ENCODE assay signal across 16 cellular contexts in genomic region chr2:25757906-25758305, GRCh38.
"Had no signal": no experiment of that assay in that cellular context is flagged by ENCODE, and none has a peak within 500 bp of the region (broad histone marks: within the 10 kb centered on the region; RNA-seq: fewer than 3 reads in every experiment).

No MANE protein-coding gene starts in this region.

- DNase-seq: activated CD4-positive, alpha-beta T cell treated with anti-CD3 and anti-CD28 coated beads, Interleukin-2, amount 10 ng/mL, durations not matched to agents 7 days and 5 days; activated CD4-positive, CD25-positive, alpha-beta regulatory T cell; activated CD8-positive, alpha-beta memory T cell treated with anti-CD3 and anti-CD28 coated beads for 24 hours; activated naive CD4-positive, alpha-beta T cell treated with anti-CD3 and anti-CD28 coated beads, Interleukin-2, amount 10 ng/mL, durations not matched to agents 7 days and 5 days; effector memory CD4-positive, alpha-beta T cell; hypothalamus; left cardiac atrium; spleen; stimulated activated CD4-positive, alpha-beta T cell treated with anti-CD3 and anti-CD28 coated beads, Interleukin-2, amount 100 ng/mL, for 24 hours; stimulated activated naive B cell treated with anti-CD40 and anti-IgM and Interleukin-4, amounts not matched to agents 10 μg/mL and 1 μg/mL and 100 μg/mL, for 72 hours; substantia nigra had no signal

- H3K27me3 Mint-ChIP-seq: activated CD4-positive, alpha-beta T cell treated with anti-CD3 and anti-CD28 coated beads, Interleukin-2, amount 10 ng/mL, durations not matched to agents 7 days and 5 days; activated naive CD4-positive, alpha-beta T cell treated with anti-CD3 and anti-CD28 coated beads, Interleukin-2, amount 10 ng/mL, durations not matched to agents 7 days and 5 days; central memory CD8-positive, alpha-beta T cell; stimulated activated naive B cell treated with anti-CD40 and anti-IgM and Interleukin-4, amounts not matched to agents 10 μg/mL and 1 μg/mL and 100 μg/mL, for 72 hours had no signal

- ATAC-seq: left cardiac atrium; stimulated activated naive B cell treated with anti-CD40 and anti-IgM and Interleukin-4, amounts not matched to agents 10 μg/mL and 1 μg/mL and 100 μg/mL, for 72 hours had no signal

- H3K27me3 ChIP-seq: right atrium auricular region, spleen had no signal

- H3K27ac Mint-ChIP-seq: activated CD4-positive, alpha-beta T cell treated with anti-CD3 and anti-CD28 coated beads, Interleukin-2, amount 10 ng/mL, durations not matched to agents 7 days and 5 days; activated naive CD4-positive, alpha-beta T cell treated with anti-CD3 and anti-CD28 coated beads, Interleukin-2, amount 10 ng/mL, durations not matched to agents 7 days and 5 days; stimulated activated naive B cell treated with anti-CD40 and anti-IgM and Interleukin-4, amounts not matched to agents 10 μg/mL and 1 μg/mL and 100 μg/mL, for 72 hours; T-helper 1 cell treated with Interleukin-12 subunit alpha and Interleukin-12 subunit beta and Interleukin-4 antibody, amounts not matched to agents 30 μg/mL and 1 μg/mL, for 36 hours had no signal

- H3K9me3 ChIP-seq: right atrium auricular region, spleen had no signal

- H3K27ac ChIP-seq: epithelial cell of prostate, right atrium auricular region had no signal

- H3K9me3 Mint-ChIP-seq: activated CD4-positive, alpha-beta T cell treated with anti-CD3 and anti-CD28 coated beads, Interleukin-2, amount 10 ng/mL, durations not matched to agents 7 days and 5 days; activated naive CD4-positive, alpha-beta T cell treated with anti-CD3 and anti-CD28 coated beads, Interleukin-2, amount 10 ng/mL, durations not matched to agents 7 days and 5 days; activated T-helper 2 cell treated with anti-CD3 and anti-CD28 coated beads, Interferon-gamma antibody, Interleukin-2, Interleukin-4, amounts not matched to agents 10 μg/mL and 5 μg/mL and 100 μg/mL, durations not matched to agents 14 hours and 24 hours and 36 hours; central memory CD8-positive, alpha-beta T cell; stimulated activated naive B cell treated with anti-CD40 and anti-IgM and Interleukin-4, amounts not matched to agents 10 μg/mL and 1 μg/mL and 100 μg/mL, for 72 hours; T-helper 1 cell treated with Interleukin-12 subunit alpha and Interleukin-12 subunit beta and Interleukin-4 antibody, amounts not matched to agents 30 μg/mL and 1 μg/mL, for 36 hours had no signal

- H3K4me3 ChIP-seq: right atrium auricular region, spleen had no signal

- H3K4me1 Mint-ChIP-seq: stimulated activated naive B cell treated with anti-CD40 and anti-IgM and Interleukin-4, amounts not matched to agents 10 μg/mL and 1 μg/mL and 100 μg/mL, for 72 hours had no signal

- H3K4me1 ChIP-seq: right atrium auricular region had no signal

- H3K4me3 Mint-ChIP-seq: activated CD4-positive, alpha-beta T cell treated with anti-CD3 and anti-CD28 coated beads, Interleukin-2, amount 10 ng/mL, durations not matched to agents 7 days and 5 days; activated naive CD4-positive, alpha-beta T cell treated with anti-CD3 and anti-CD28 coated beads, Interleukin-2, amount 10 ng/mL, durations not matched to agents 7 days and 5 days; central memory CD8-positive, alpha-beta T cell; stimulated activated naive B cell treated with anti-CD40 and anti-IgM and Interleukin-4, amounts not matched to agents 10 μg/mL and 1 μg/mL and 100 μg/mL, for 72 hours; T-helper 1 cell treated with Interleukin-12 subunit alpha and Interleukin-12 subunit beta and Interleukin-4 antibody, amounts not matched to agents 30 μg/mL and 1 μg/mL, for 36 hours had no signal
